ENCODE assay signal across 8 cellular contexts in genomic region chr9:33138768-33139167, GRCh38. TPM values are rescaled to one million over a fixed set of nuclear protein-coding genes. Genes with fewer than 3 reads are reported as not detected.
DNase-seq lines count a peak whose midpoint lies in the region; ATAC-seq, FAIRE-seq and TF ChIP-seq lines count a peak whose summit lies in the region.
"Had no signal": no experiment of that assay in that cellular context is flagged by ENCODE, and none has a peak within 500 bp of the region (broad histone marks: within the 10 kb centered on the region; RNA-seq: fewer than 3 reads in every experiment).

No MANE protein-coding gene starts in this region.

- H3K36me3 ChIP-seq in K562 (ENCODE audit: control insufficient read depth, insufficient read depth, low read length) = peaks cover 11% of the 10 kb centered on the region; the same call in 2 of the 3 replicates

- POLR2A ChIA-PET in K562 (lab: Yijun Ruan, JAX) = interaction anchor here (2.2 kb wide), 1 partner anchor 12 kb away, joined by 6 read pairs; no protein-coding TSS in a partner anchor

- H3K36me3 Mint-ChIP-seq in CD14-positive monocyte = peaks cover 45 to 48% of the 10 kb centered on the region in 2 donors

- peak overlapping the region in 1 of 2 donors; percentile 40 for H3K4me3 Mint-ChIP-seq in CD14-positive monocyte

- no peak overlapping the region for H3K4me3 ChIP-seq in K562

- ATAC-seq in K562 = no peak
- ATAC-seq in HG02798 (IDR thresholded peaks at IDR 0.05; ENCODE audit: poor library complexity, unreplicated experiment) = no peak

- H3K4me1 Mint-ChIP-seq in CD14-positive monocyte = peaks cover 80% of the 10 kb centered on the region

- TF ChIP-seq EP300 in K562 (IDR thresholded peaks at IDR 0.05; ENCODE audit: low read length) = no peak

- intact Hi-C loops in CD14-positive monocyte (cut with micrococcal nuclease) (loop anchor here in 1 of 2 donors (5.0 kb wide), 1 partner anchor 34 kb away; no protein-coding TSS in a partner anchor), K562 (cut with micrococcal nuclease) (no loop called here), posterior vena cava (cut with DNase I) (no loop called here)

- no peak overlapping the region for H3K4me2 ChIP-seq in K562 (ENCODE audit: insufficient read depth, low read length)

- no peaks in the 10 kb centered on the region for H3K9me3 Mint-ChIP-seq in CD14-positive monocyte

- no peaks in the 10 kb centered on the region for H3K9me3 ChIP-seq in K562 (replicated peaks; ENCODE audit: control insufficient read depth, insufficient read depth, low read depth, low read length)

- peak overlapping the region in 5 of 7 donors; percentile 3 to 52 (median 19) for H3K27ac Mint-ChIP-seq in CD14-positive monocyte

- TF ChIP-seq CTCF in CD14-positive monocyte (IDR thresholded peaks at IDR 0.05) (no peak), GM13976 (IDR thresholded peaks at IDR 0.05; ENCODE audit: borderline replicate concordance, control extremely low read depth, extremely low read depth, insufficient read depth, missing control alignments) (no peak), K562 (IDR thresholded peaks at IDR 0.05 in 2 of 3, conservative IDR thresholded peaks at IDR 0.05 in 1 of 3; ENCODE audit: insufficient read depth in 2 of 3, low read depth in 1 of 3, low read length in 3 of 3) (no peak)

- peak; percentile 22 for DNase-seq in CD14-positive monocyte (ENCODE audit: low spot score)
- DNase-seq in GM13976 (ENCODE audit: low spot score) = peak; percentile 28
- DNase-seq in K562 (ENCODE audit: extremely low read depth in 1 of 4, low spot score in 3 of 4) = no peak
- peak; percentile 69 for DNase-seq in posterior vena cava (ENCODE audit: low spot score)
- DNase-seq in GM12892 (ENCODE audit: insufficient read length) = no peak
- no peak for DNase-seq in GDM1 (lab: John Stamatoyannopoulos, UW)
- DNase-seq: stimulated activated naive CD4-positive, alpha-beta T cell treated with Interleukin-2 at 50 U/mL for 16 hours had no signal

- peaks cover 0 to 3% (median 0%) of the 10 kb centered on the region in 3 donors for H3K27me3 Mint-ChIP-seq in CD14-positive monocyte (ENCODE audit: low read depth in 3 of 3)

- H3K27me3 ChIP-seq in K562 (ENCODE audit: control insufficient read depth in 2 of 2, insufficient read depth in 2 of 2, low read length in 2 of 2) = no peaks in the 10 kb centered on the region

- no peak overlapping the region for H3K27ac ChIP-seq in K562 (ENCODE audit: extremely low read depth, low read depth, low read length)

- H2AFZ ChIP-seq in K562 (ENCODE audit: low read depth, low read length) = no peak overlapping the region

- H3K4me1 ChIP-seq in K562 (replicated peaks in 1 of 2; ENCODE audit: control insufficient read depth in 2 of 2, insufficient read depth in 2 of 2, low read length in 2 of 2) = peaks cover 9 to 12% of the 10 kb centered on the region in 2 experiments; a peak in 4 of 5 replicates

- in situ Hi-C loops in GM13976 (cut with MboI; ENCODE audit: low sequenced_read_pairs, unreplicated experiment) = no loop called here
- in situ Hi-C loops in K562 (cut with MboI) = no loop called here

- CTCF ChIA-PET in K562 (lab: Yijun Ruan, JAX; ENCODE audit: low intra/inter-chr PET ratio) = no interaction called here

- BruUV-seq in K562 (replicated peaks; lab: Mats Ljungman, UMichigan) = no TSS peak

- no peak for FAIRE-seq in K562 (lab: Jason Lieb, UNC)
- FAIRE-seq in GM12892 (lab: Jason Lieb, UNC) = no peak

- TF ChIP-seq POLR2A in K562 (conservative IDR thresholded peaks at IDR 0.05) = no peak
- TF ChIP-seq POLR2A in GM12892 (IDR thresholded peaks at IDR 0.05; ENCODE audit: low read depth, low read length) = no peak

- peak overlapping the region in 1 of 2 experiments; percentile 64; a peak in 2 of 4 replicates for H3K9ac ChIP-seq in K562 (ENCODE audit: insufficient read depth in 1 of 2, low read depth in 2 of 2, low read length in 2 of 2)

- peaks cover 4% of the 10 kb centered on the region for H3K9me1 ChIP-seq in K562 (ENCODE audit: control insufficient read depth, insufficient read depth, low read length)

- H3K79me2 ChIP-seq in K562 (ENCODE audit: control insufficient read depth, insufficient read depth, low read length) = peaks cover 40% of the 10 kb centered on the region

- WGBS in K562 (ENCODE audit: insufficient coverage, low coverage, missing lambda C conversion rate) = 69% methylated on average over 7 of the region's 7 CpGs

- peaks cover 18% of the 10 kb centered on the region; the same call in 1 of the 2 replicates for H4K20me1 ChIP-seq in K562 (replicated peaks; ENCODE audit: control insufficient read depth, insufficient read depth, low read length)

- no peak for TF ChIP-seq RAD21 in K562 (CRISPR knock-in tag; conservative IDR thresholded peaks at IDR 0.05 in 1 of 2, IDR thresholded peaks at IDR 0.05 in 1 of 2)

TF ChIP-seq in K562, 482 proteins besides CTCF, POLR2A, EP300 and RAD21:
- TF ChIP-seq ZNF174 (CRISPR knock-in tag; IDR thresholded peaks at IDR 0.05) (no peak), EGR1 (conservative IDR thresholded peaks at IDR 0.05) (peak; percentile 32; the same call in 1 of the 2 replicates)
- TF ChIP-seq, protein P1, sequence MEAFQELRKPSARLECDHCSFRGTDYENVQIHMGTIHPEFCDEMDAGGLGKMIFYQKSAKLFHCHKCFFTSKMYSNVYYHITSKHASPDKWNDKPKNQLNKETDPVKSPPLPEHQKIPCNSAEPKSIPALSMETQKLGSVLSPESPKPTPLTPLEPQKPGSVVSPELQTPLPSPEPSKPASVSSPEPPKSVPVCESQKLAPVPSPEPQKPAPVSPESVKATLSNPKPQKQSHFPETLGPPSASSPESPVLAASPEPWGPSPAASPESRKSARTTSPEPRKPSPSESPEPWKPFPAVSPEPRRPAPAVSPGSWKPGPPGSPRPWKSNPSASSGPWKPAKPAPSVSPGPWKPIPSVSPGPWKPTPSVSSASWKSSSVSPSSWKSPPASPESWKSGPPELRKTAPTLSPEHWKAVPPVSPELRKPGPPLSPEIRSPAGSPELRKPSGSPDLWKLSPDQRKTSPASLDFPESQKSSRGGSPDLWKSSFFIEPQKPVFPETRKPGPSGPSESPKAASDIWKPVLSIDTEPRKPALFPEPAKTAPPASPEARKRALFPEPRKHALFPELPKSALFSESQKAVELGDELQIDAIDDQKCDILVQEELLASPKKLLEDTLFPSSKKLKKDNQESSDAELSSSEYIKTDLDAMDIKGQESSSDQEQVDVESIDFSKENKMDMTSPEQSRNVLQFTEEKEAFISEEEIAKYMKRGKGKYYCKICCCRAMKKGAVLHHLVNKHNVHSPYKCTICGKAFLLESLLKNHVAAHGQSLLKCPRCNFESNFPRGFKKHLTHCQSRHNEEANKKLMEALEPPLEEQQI (IDR thresholded peaks at IDR 0.05) = no peak

RNA-seq across cellular contexts. Expression of gene B4GALT1, which starts 28.4 kb away (rescaled TPM):
- 10 to 100 TPM; 27.6 to 38.6 TPM for polyA plus RNA-seq in CD14-positive monocyte
- total RNA-seq in K562 (2011; cell fraction: chromatin; rRNA removed; ENCODE audit: low replicate concordance) = 14.7 and 14.9 TPM in 2 replicates
- total RNA-seq in K562 (2011; cell fraction: nucleolus; rRNA removed) = 17.9 and 22.7 TPM in 2 replicates
- total RNA-seq in K562 (2011; cell fraction: nucleoplasm; rRNA removed) = 32.8 and 52.0 TPM in 2 replicates
- total RNA-seq in K562 (2014; rRNA removed) = 7.1 and 8.7 TPM in 2 replicates
- total RNA-seq in K562 (2014; rRNA removed; fragmentation: Illumina TruSeq; extraction: Trizol) = 4.4 and 4.8 TPM in 2 replicates
- 3.7 and 4.1 TPM in 2 replicates for total RNA-seq in K562 (2015; rRNA removed; fragmentation: Illumina TruSeq; extraction: Trizol)
- 22.0 and 26.8 TPM in 2 replicates for total RNA-seq in K562 (2021)
- 9.6 and 10.1 TPM in 2 replicates for polyA plus RNA-seq in K562 (2011; rRNA removed)
- 13.7 and 14.3 TPM in 2 replicates for polyA plus RNA-seq in K562 (2011; cell fraction: cytosol; rRNA removed)
- 5.3 and 6.6 TPM in 2 replicates for polyA plus RNA-seq in K562 (2011; cell fraction: nucleus; rRNA removed)
- polyA plus RNA-seq in K562 (2012) = 16.9 and 32.7 TPM in 2 replicates
- polyA plus RNA-seq in K562 (2014; fragmentation: Illumina TruSeq; extraction: Trizol) = 21.4 and 23.8 TPM in 2 replicates
- polyA plus RNA-seq in K562 (2014; fragmentation: Nextera tagmentation; extraction: Ambion mirVana) = 1 to 10 TPM; 5.2 to 6.0 TPM
- 10.7 and 13.2 TPM in 2 replicates for polyA plus RNA-seq in K562 (2014; rRNA removed)
- polyA minus RNA-seq in K562 (2011; rRNA and poly(A)+ RNA removed) = 16.0 and 18.9 TPM in 2 replicates
- 15.1 and 15.4 TPM in 2 replicates for polyA minus RNA-seq in K562 (2011; cell fraction: cytosol; rRNA and poly(A)+ RNA removed)
- 3.9 and 4.0 TPM in 2 replicates for polyA minus RNA-seq in K562 (2011; cell fraction: nucleus; rRNA and poly(A)+ RNA removed)
- 100 to 1,000 TPM in 1 of 2 donors, 10 to 100 TPM in 1; 76.8 to 107 TPM for total RNA-seq in posterior vena cava
- polyA plus RNA-seq in GM12892 (2012; ENCODE audit: missing spikeins) = 33.9 TPM

Comparison
In these comparisons a context has a peak if more than half of its experiments do, and no peak if none do; other contexts are left out.
1. DNase-seq: peak in CD14-positive monocyte (single experiment), GM13976 (single experiment) and posterior vena cava (single experiment); none in K562 (0 of 4), GM12892 (single experiment) and GDM1 (single experiment).